Comparison of ENCODE assay signal across 1 cellular context in the genomic region with DNA sequence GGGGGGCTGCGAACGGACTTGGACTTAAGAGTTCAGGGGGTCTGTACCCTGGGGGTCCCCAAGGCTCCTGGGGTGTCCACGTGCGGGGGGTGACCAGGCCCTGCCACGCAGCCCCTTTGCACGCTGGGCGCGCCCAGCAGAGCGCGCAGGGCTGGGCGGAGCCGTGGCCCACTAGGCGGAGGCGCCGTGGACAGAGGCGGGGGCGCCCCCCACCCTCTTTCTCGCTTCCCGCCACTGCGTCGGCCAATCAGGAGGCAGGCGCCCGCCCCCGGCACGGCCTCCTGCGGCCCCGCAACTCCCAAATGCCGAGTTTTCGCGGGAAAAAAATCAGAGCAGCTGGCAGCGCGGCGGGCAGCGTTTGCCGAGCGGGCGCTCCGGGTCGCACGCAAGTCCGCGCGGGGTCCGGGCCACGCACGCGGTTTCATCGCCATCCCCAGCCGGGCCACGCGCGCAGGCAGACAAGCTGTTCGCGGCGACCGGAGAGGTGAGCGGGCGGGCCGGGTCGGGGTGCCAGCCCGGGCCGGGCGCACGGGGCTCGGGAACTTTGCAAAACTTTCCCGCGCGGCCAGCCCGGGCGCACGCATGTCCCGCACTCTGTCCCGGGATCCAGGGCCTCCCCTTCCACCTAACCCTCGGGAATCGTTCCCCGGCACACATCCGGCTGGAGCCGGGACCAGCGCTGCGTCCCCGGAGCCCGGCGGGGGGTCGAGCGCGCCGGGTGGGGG.
TF ChIP-seq lines count a peak whose summit lies in the region.

UHRF1 (plus strand) TSS at position 330 of the 725 bp plus-strand sequence. CDS start 1,385 bp downstream, outside the sequence.

TF ChIP-seq in HepG2, 621 proteins besides CTCF, POLR2A, EP300 and RAD21 (continued from another document):
- TF ChIP-seq, protein P1, sequence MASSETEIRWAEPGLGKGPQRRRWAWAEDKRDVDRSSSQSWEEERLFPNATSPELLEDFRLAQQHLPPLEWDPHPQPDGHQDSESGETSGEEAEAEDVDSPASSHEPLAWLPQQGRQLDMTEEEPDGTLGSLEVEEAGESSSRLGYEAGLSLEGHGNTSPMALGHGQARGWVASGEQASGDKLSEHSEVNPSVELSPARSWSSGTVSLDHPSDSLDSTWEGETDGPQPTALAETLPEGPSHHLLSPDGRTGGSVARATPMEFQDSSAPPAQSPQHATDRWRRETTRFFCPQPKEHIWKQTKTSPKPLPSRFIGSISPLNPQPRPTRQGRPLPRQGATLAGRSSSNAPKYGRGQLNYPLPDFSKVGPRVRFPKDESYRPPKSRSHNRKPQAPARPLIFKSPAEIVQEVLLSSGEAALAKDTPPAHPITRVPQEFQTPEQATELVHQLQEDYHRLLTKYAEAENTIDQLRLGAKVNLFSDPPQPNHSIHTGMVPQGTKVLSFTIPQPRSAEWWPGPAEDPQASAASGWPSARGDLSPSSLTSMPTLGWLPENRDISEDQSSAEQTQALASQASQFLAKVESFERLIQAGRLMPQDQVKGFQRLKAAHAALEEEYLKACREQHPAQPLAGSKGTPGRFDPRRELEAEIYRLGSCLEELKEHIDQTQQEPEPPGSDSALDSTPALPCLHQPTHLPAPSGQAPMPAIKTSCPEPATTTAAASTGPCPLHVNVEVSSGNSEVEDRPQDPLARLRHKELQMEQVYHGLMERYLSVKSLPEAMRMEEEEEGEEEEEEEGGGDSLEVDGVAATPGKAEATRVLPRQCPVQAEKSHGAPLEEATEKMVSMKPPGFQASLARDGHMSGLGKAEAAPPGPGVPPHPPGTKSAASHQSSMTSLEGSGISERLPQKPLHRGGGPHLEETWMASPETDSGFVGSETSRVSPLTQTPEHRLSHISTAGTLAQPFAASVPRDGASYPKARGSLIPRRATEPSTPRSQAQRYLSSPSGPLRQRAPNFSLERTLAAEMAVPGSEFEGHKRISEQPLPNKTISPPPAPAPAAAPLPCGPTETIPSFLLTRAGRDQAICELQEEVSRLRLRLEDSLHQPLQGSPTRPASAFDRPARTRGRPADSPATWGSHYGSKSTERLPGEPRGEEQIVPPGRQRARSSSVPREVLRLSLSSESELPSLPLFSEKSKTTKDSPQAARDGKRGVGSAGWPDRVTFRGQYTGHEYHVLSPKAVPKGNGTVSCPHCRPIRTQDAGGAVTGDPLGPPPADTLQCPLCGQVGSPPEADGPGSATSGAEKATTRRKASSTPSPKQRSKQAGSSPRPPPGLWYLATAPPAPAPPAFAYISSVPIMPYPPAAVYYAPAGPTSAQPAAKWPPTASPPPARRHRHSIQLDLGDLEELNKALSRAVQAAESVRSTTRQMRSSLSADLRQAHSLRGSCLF (CRISPR knock-in tag; IDR thresholded peaks at IDR 0.05; ENCODE audit: borderline replicate concordance), result no peak
- TF ChIP-seq ZKSCAN1 (IDR thresholded peaks at IDR 0.05; ENCODE audit: low read length), result no peak
- TF ChIP-seq ZNF343 (CRISPR knock-in tag; IDR thresholded peaks at IDR 0.05), result peak; percentile 38; the same call in 1 of the 2 replicates
- 0 out of 2 replicates have a peak, but pooled peaks have one; percentile 49 for TF ChIP-seq ZNF678 (CRISPR knock-in tag; IDR thresholded peaks at IDR 0.05)
- no peak for TF ChIP-seq FUBP1 (CRISPR knock-in tag; IDR thresholded peaks at IDR 0.05; ENCODE audit: borderline replicate concordance)
- TF ChIP-seq, protein P2, sequence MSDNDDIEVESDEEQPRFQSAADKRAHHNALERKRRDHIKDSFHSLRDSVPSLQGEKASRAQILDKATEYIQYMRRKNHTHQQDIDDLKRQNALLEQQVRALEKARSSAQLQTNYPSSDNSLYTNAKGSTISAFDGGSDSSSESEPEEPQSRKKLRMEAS (IDR thresholded peaks at IDR 0.05), result peak; percentile 76; the same call in 1 of the 2 replicates
- peak; percentile 73 for TF ChIP-seq DR1 (CRISPR knock-in tag; IDR thresholded peaks at IDR 0.05)
- no peak for TF ChIP-seq ZNF562 (CRISPR knock-in tag; IDR thresholded peaks at IDR 0.05; ENCODE audit: borderline replicate concordance)
- TF ChIP-seq TOPORS (CRISPR knock-in tag; IDR thresholded peaks at IDR 0.05), result 0 out of 2 replicates have a peak, but pooled peaks have one; percentile 47
- TF ChIP-seq GZF1 (CRISPR knock-in tag; IDR thresholded peaks at IDR 0.05), result no peak
- TF ChIP-seq TARDBP (CRISPR knock-in tag; IDR thresholded peaks at IDR 0.05), result 0 out of 2 replicates have a peak, but pooled peaks have one; percentile 42
- TF ChIP-seq ZNF589 (CRISPR knock-in tag; conservative IDR thresholded peaks at IDR 0.05), result 0 out of 2 replicates have a peak, but pooled peaks have one; percentile 30
- no peak for TF ChIP-seq ZNF768 (CRISPR knock-in tag; IDR thresholded peaks at IDR 0.05)
- TF ChIP-seq ZNF766 (CRISPR knock-in tag; IDR thresholded peaks at IDR 0.05; ENCODE audit: borderline replicate concordance), result 0 out of 2 replicates have a peak, but pooled peaks have one; percentile 66
